Comparison of ENCODE assay signal across 23 cellular contexts in the genomic region with DNA sequence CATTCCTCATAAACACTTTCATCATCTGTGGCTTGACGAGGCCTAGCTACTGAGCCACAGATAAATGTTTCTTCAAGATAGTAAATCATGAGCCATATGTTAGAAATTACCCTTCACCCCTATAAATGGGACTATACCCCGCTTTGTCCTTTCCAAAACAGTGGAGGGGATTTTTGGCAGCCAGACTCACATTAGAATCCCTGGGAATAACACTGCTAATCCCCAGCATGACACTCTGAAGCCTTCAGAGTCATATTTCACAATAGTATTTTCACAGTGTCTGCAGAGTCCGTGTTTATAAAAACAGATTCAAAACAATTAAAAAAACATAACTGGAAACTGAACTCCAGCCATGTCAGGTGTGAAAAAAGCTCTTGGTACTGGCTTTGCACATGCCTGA.
"Had no signal": no experiment of that assay in that cellular context is flagged by ENCODE, and none has a peak within 500 bp of the region (broad histone marks: within the 10 kb centered on the region; RNA-seq: fewer than 3 reads in every experiment).

No MANE protein-coding gene starts in this region.

- DNase-seq: activated CD4-positive, alpha-beta memory T cell treated with anti-CD3 and anti-CD28 coated beads, Interleukin-2, amount 10 ng/mL, durations not matched to agents 7 days and 5 days; activated CD4-positive, alpha-beta T cell treated with anti-CD3 and anti-CD28 coated beads, Interleukin-2, amount 10 ng/mL, durations not matched to agents 24 days and 14 days; activated CD4-positive, CD25-positive, alpha-beta regulatory T cell treated with anti-CD3 and anti-CD28 coated beads, Interleukin-2, amount 50 U/mL, for 72 hours; activated CD8-positive, alpha-beta memory T cell treated with anti-CD3 and anti-CD28 coated beads, Interleukin-2, amount 50 U/mL, for 48 hours; activated gamma-delta T cell treated with Interleukin-2 at 50 U/mL for 16 hours; activated naive CD4-positive, alpha-beta T cell treated with anti-CD3 and anti-CD28 coated beads, Interleukin-2, amount 50 U/mL, for 16 hours; activated T-cell treated with anti-CD3 and anti-CD28 coated beads, Interleukin-2, amount 50 U/mL, for 4 hours; amygdala; dermis blood vessel endothelial cell; effector CD4-positive, alpha-beta T cell; gastrocnemius medialis; glutamatergic neuron; lower lobe of right lung; posterior cingulate gyrus; sigmoid colon; stimulated activated naive CD4-positive, alpha-beta T cell; T-helper 17 cell had no signal

- H3K27ac ChIP-seq: breast epithelium, esophagus muscularis mucosa, lower lobe of right lung, sigmoid colon, tibial nerve had no signal

- H3K4me3 ChIP-seq: breast epithelium, esophagus muscularis mucosa, gastrocnemius medialis, lower lobe of right lung, mucosa of descending colon, sigmoid colon, tibial nerve had no signal

- H3K27me3 ChIP-seq: breast epithelium, esophagus muscularis mucosa, gastrocnemius medialis, sigmoid colon, tibial nerve had no signal

- ATAC-seq: activated T-cell treated with anti-CD3 and anti-CD28 coated beads, Interleukin-2, amount 50 U/mL, for 4 hours; activated T-helper 17 cell treated with anti-CD3 and anti-CD28 coated beads, Interleukin-2, amount 50 U/mL, for 72 hours; gastrocnemius medialis; mucosa of descending colon; natural killer cell treated with Interleukin-12 subunit alpha and Interleukin-12 subunit beta and Interleukin-15 and Interleukin-18, amount 100 ng/mL, for 72 hours; T-helper 17 cell had no signal

- H3K4me1 ChIP-seq: breast epithelium, gastrocnemius medialis, sigmoid colon had no signal

- H3K9me3 ChIP-seq: breast epithelium, esophagus muscularis mucosa, gastrocnemius medialis, lower lobe of right lung, mucosa of descending colon, sigmoid colon, tibial nerve had no signal

- H3K36me3 ChIP-seq: breast epithelium, esophagus muscularis mucosa, gastrocnemius medialis, lower lobe of right lung, sigmoid colon, tibial nerve had no signal
